Comparison of ENCODE assay signal across 8 cellular contexts in genomic region chr4:39043697-39044363, GRCh38. TPM values are rescaled to one million over a fixed set of nuclear protein-coding genes. Genes with fewer than 3 reads are reported as not detected.
DNase-seq lines count a peak whose midpoint lies in the region; ATAC-seq and TF ChIP-seq lines count a peak whose summit lies in the region.

No MANE protein-coding gene starts in this region.

- no peaks in the 10 kb centered on the region for H3K9me3 ChIP-seq in HAP-1
- no peaks in the 10 kb centered on the region for H3K9me3 ChIP-seq in prostate gland

- 13% methylated on average over 9 of the region's 9 CpGs for WGBS in prostate gland

- ATAC-seq in GM19467 (IDR thresholded peaks at IDR 0.05; ENCODE audit: unreplicated experiment) (no peak), HG03097 (IDR thresholded peaks at IDR 0.05; ENCODE audit: low FRiP score, unreplicated experiment) (no peak)

- in situ Hi-C loops in HAP-1 (cut with MboI; ENCODE audit: low sequenced_read_pairs) = no loop called here

- H3K4me1 ChIP-seq in HAP-1 = peaks cover 41% of the 10 kb centered on the region
- no peaks in the 10 kb centered on the region for H3K4me1 ChIP-seq in prostate gland (replicated peaks)

- H3K27ac ChIP-seq in prostate gland = peak overlapping the region; percentile 83 to 93

- H3K4me3 ChIP-seq in AG10803 (ENCODE audit: low read length) = peak overlapping the region; percentile 69
- peak overlapping the region; percentile 47 for H3K4me3 ChIP-seq in HAP-1
- peak overlapping the region; percentile 69 to 79 for H3K4me3 ChIP-seq in foreskin fibroblast (ENCODE audit: low read depth in 1 of 2, low read length in 2 of 2)
- peak overlapping the region; percentile 76 to 90 for H3K4me3 ChIP-seq in prostate gland

- no peak for DNase-seq in AG10803 (ENCODE audit: low read depth)
- DNase-seq in HAP-1 (ENCODE audit: low spot score in 2 of 2) = peak; percentile 32 to 33
- peak; percentile 13 for DNase-seq in activated CD4-positive, alpha-beta T cell treated with anti-CD3 and anti-CD28 coated beads, Interleukin-2, amount 50 U/mL, for 1 hour
- peak in 1 of 2 donors; percentile 40 for DNase-seq in foreskin fibroblast
- DNase-seq in prostate gland (ENCODE audit: low spot score) = no peak
- DNase-seq in iPS-NIHi7 (ENCODE audit: extremely low spot score) = no peak

- H3K27me3 ChIP-seq in HAP-1 (ENCODE audit: low read depth) (no peaks in the 10 kb centered on the region), prostate gland (replicated peaks; ENCODE audit: insufficient read depth) (no peaks in the 10 kb centered on the region)

- TF ChIP-seq POLR2A in prostate gland (IDR thresholded peaks at IDR 0.05) = no peak

- intact Hi-C loops in prostate gland (cut with DNase I) = loop anchor here (5.0 kb wide), 1 partner anchor 102 kb away; no protein-coding TSS in a partner anchor

- H3K36me3 ChIP-seq in HAP-1 (replicated peaks) = no peaks in the 10 kb centered on the region; the same call in 1 of the 2 replicates
- no peaks in the 10 kb centered on the region for H3K36me3 ChIP-seq in prostate gland

- no peak for TF ChIP-seq CTCF in AG10803 (conservative IDR thresholded peaks at IDR 0.05; ENCODE audit: low read length)
- no peak for TF ChIP-seq CTCF in foreskin fibroblast (IDR thresholded peaks at IDR 0.05; ENCODE audit: low read depth, low read length)
- no peak for TF ChIP-seq CTCF in prostate gland (IDR thresholded peaks at IDR 0.05)

RNA-seq across cellular contexts. Expression of gene TMEM156, which starts 11.6 kb away (rescaled TPM):
- under 1 TPM; 0.27 to 0.51 TPM for total RNA-seq in prostate gland

RNA-seq across cellular contexts. Expression of gene KLHL5, which starts 18.2 kb away (rescaled TPM):
- total RNA-seq in prostate gland = 10 to 100 TPM; 19.8 to 26.1 TPM

Comparison
In these comparisons a context has a peak if more than half of its experiments do, and no peak if none do; other contexts are left out.
1. DNase-seq: peak in HAP-1 (2 of 2) and activated CD4-positive, alpha-beta T cell treated with anti-CD3 and anti-CD28 coated beads, Interleukin-2, amount 50 U/mL, for 1 hour (single experiment); none in AG10803 (single experiment), prostate gland (single experiment) and iPS-NIHi7 (single experiment).
2. Peak in every context shown above with its lines, with median percentiles within 50 percentile points of each other: H3K4me3 ChIP-seq.